9 cellular contexts compared by ENCODE assay signal in the genomic region with DNA sequence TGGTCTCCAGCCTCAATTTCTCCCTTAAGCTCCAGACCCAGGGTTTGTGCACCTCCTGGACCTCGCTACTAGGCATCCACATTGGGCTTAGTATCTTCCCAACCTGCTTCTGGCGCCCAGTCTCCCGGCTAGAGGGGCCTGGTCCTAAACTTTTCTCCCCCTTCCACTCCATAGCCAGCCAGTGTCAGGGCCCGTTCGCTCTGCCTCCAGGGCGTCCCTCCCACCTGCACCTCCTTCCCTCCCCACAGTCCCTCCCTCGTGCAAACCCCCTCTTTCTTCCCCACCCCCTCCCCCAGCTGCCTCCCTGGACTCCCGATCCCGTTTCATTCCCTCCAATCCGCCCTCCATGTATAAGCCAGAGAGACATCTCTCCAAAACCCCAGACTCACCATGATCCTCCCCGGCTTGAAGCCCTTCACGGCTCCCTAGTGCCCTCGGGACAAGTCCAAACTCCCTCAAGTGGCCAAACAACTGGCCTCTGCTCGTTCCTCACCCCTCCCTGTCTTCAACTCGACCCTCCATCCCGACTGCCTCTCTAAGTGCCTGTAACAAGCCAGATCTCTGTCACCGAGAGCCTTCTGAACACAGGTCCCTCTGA. TPM values are rescaled to one million over a fixed set of nuclear protein-coding genes. Genes with fewer than 3 reads are reported as not detected.
DNase-seq lines count a peak whose midpoint lies in the region; ATAC-seq, FAIRE-seq and TF ChIP-seq lines count a peak whose summit lies in the region.
"Had no signal": no experiment of that assay in that cellular context is flagged by ENCODE, and none has a peak within 500 bp of the region (broad histone marks: within the 10 kb centered on the region; RNA-seq: fewer than 3 reads in every experiment).

No MANE protein-coding gene starts in this region.

- H3K9me3 Mint-ChIP-seq in naive thymus-derived CD8-positive, alpha-beta T cell, result no peaks in the 10 kb centered on the region

- H2AFZ ChIP-seq in SU-DHL-6 (ENCODE audit: low read depth, low read length, severe bottlenecking), result peak overlapping the region; percentile 91

- WGBS in esophagus, 2 donors, result 2% methylated on average over 17 of the region's 17 CpGs

- peak; percentile 61 for FAIRE-seq in GM19239 (lab: Jason Lieb, UNC)
- FAIRE-seq: islet of Langerhans had no signal

- 0 out of 2 replicates have a peak, but pooled peaks cover 11% of the 10 kb centered on the region for H3K79me2 ChIP-seq in SU-DHL-6 (ENCODE audit: insufficient read depth, low read length)

- H3K36me3 Mint-ChIP-seq in naive thymus-derived CD8-positive, alpha-beta T cell, result peaks cover 0 to 5% (median 0%) of the 10 kb centered on the region in 3 donors

- TF ChIP-seq CTCF in A673 (conservative IDR thresholded peaks at IDR 0.05; ENCODE audit: low read depth, low read length) (no peak), SU-DHL-6 (IDR thresholded peaks at IDR 0.05; ENCODE audit: insufficient read depth, low read length, poor library complexity, severe bottlenecking) (no peak)

- peak overlapping the region; percentile 82 for H3K4me2 ChIP-seq in SU-DHL-6 (ENCODE audit: low read depth, low read length, poor library complexity, severe bottlenecking)

- no peaks in the 10 kb centered on the region for H3K27me3 Mint-ChIP-seq in naive thymus-derived CD8-positive, alpha-beta T cell

- no TSS peak for BruUV-seq in A673 (replicated peaks; lab: Mats Ljungman, UMichigan)

- peak overlapping the region; percentile 61 for H3K4me3 ChIP-seq in A673 (ENCODE audit: low read depth, low read length, poor library complexity, severe bottlenecking)
- H3K4me3 ChIP-seq in SU-DHL-6 (ENCODE audit: insufficient read depth, low read length, poor library complexity, severe bottlenecking), result peak overlapping the region; percentile 86
- H3K4me3 ChIP-seq in esophagus (ENCODE audit: low read depth in 1 of 2, low read length in 2 of 2), result peak overlapping the region; percentile 59 to 75

- H3K27ac ChIP-seq in A673 (ENCODE audit: low read depth, low read length, poor library complexity, severe bottlenecking) (peak overlapping the region; percentile 77), SU-DHL-6 (ENCODE audit: low read depth, low read length) (no peak overlapping the region), esophagus (ENCODE audit: low read depth in 2 of 2, low read length in 1 of 2) (peak overlapping the region; percentile 79 to 93)

- peak overlapping the region; percentile 94 to 99 (median 98) for H3K4me3 Mint-ChIP-seq in naive thymus-derived CD8-positive, alpha-beta T cell

- H3K27me3 ChIP-seq in A673 (replicated peaks; ENCODE audit: insufficient read depth, low read depth, low read length, poor library complexity), result no peaks in the 10 kb centered on the region
- no peaks in the 10 kb centered on the region for H3K27me3 ChIP-seq in SU-DHL-6 (ENCODE audit: low read length)
- no peaks in the 10 kb centered on the region for H3K27me3 ChIP-seq in esophagus (ENCODE audit: control insufficient read depth in 1 of 2, insufficient read depth in 2 of 2, low read length in 2 of 2)

- POLR2A ChIA-PET in A673 (lab: Charles Lee; ENCODE audit: low non-redundant PET), result no interaction called here
- POLR2A ChIA-PET in naive thymus-derived CD8-positive, alpha-beta T cell (lab: Charles Lee), result interaction anchor here (0.9 to 1.9 kb wide), 13 partner anchors 15 to 715 kb away, joined by 3 to 22 read pairs (median 5); partner anchors contain the start of genes MED29, PAF1, RPS16 and ZNF780B

- ATAC-seq in naive thymus-derived CD8-positive, alpha-beta T cell, result peak in 1 of 2 donors; percentile 2
- ATAC-seq in GM19035 (IDR thresholded peaks at IDR 0.05; ENCODE audit: unreplicated experiment), result no peak
- no peak for ATAC-seq in GM19397 (IDR thresholded peaks at IDR 0.05; ENCODE audit: unreplicated experiment)

- H3K9me3 ChIP-seq in A673 (ENCODE audit: low read depth, low read length, poor library complexity, severe bottlenecking) (no peaks in the 10 kb centered on the region), SU-DHL-6 (ENCODE audit: insufficient read depth, low read length) (no peaks in the 10 kb centered on the region), esophagus (ENCODE audit: control insufficient read depth in 2 of 2, insufficient read depth in 1 of 2, low read depth in 1 of 2, low read length in 1 of 2) (no peaks in the 10 kb centered on the region)

- H3K4me1 ChIP-seq in A673 (ENCODE audit: insufficient read depth, low read length, poor library complexity, severe bottlenecking), result peaks cover 27% of the 10 kb centered on the region
- H3K4me1 ChIP-seq in esophagus (ENCODE audit: control insufficient read depth in 2 of 2, insufficient read depth in 2 of 2, low read length in 1 of 2), result peaks cover 0 to 7% of the 10 kb centered on the region in 2 donors

- intact Hi-C loops in A673 (cut with micrococcal nuclease; ENCODE audit: unreplicated experiment), result no loop called here

- peak overlapping the region; percentile 69 for H3K9ac ChIP-seq in SU-DHL-6 (ENCODE audit: low read length)

- H4K20me1 ChIP-seq in SU-DHL-6 (ENCODE audit: low read depth, low read length), result no peaks in the 10 kb centered on the region

- peaks cover 53 to 75% (median 72%) of the 10 kb centered on the region in 4 donors for H3K4me1 Mint-ChIP-seq in naive thymus-derived CD8-positive, alpha-beta T cell

- DNase-seq in A673 (ENCODE audit: low spot score) (no peak), GM19239 (ENCODE audit: insufficient read length, low spot score) (no peak), cerebellum (ENCODE audit: low spot score) (no peak)
- peak in 3 of 10 donors; percentile 7 to 69 (median 15) for DNase-seq in naive thymus-derived CD8-positive, alpha-beta T cell

- 0 out of 2 replicates have a peak, but pooled peaks cover 12% of the 10 kb centered on the region for H3F3A ChIP-seq in SU-DHL-6 (ENCODE audit: insufficient read depth)

- peak overlapping the region; percentile 95 to 99 (median 97) for H3K27ac Mint-ChIP-seq in naive thymus-derived CD8-positive, alpha-beta T cell

- CTCF ChIA-PET in A673 (lab: Charles Lee), result no interaction called here

- no peaks in the 10 kb centered on the region for H3K9me2 ChIP-seq in SU-DHL-6 (replicated peaks; ENCODE audit: insufficient read depth, low read length)

- H3K36me3 ChIP-seq in A673 (ENCODE audit: insufficient read depth, low read length, poor library complexity, severe bottlenecking), result no peaks in the 10 kb centered on the region
- no peaks in the 10 kb centered on the region for H3K36me3 ChIP-seq in SU-DHL-6 (ENCODE audit: low read length)
- no peaks in the 10 kb centered on the region for H3K36me3 ChIP-seq in esophagus (ENCODE audit: control insufficient read depth in 2 of 2, insufficient read depth in 2 of 2, low read length in 1 of 2)

RNA-seq across cellular contexts. Expression of gene SAMD4B, which starts 1.0 kb away (rescaled TPM):
- total RNA-seq in A673 (2021) (157 and 168 TPM in 2 replicates), cerebellum (45.1 TPM)
- 100 to 1,000 TPM in 1 of 2 donors, 10 to 100 TPM in 1; 78.7 to 140 TPM for polyA plus RNA-seq in esophagus
- 10 to 100 TPM; 49.8 to 55.2 TPM for total RNA-seq in naive thymus-derived CD8-positive, alpha-beta T cell
- polyA plus RNA-seq in naive thymus-derived CD8-positive, alpha-beta T cell, result 10 to 100 TPM in 1 of 3 donors, 1 to 10 TPM in 2; 5.4 to 12.3 (median 6.4) TPM

RNA-seq across cellular contexts. Expression of gene GMFG, which starts 5.4 kb away (rescaled TPM):
- 0.55 TPM in 1 of 2 replicates, not detected in the other for total RNA-seq in A673 (2021)
- 10 to 100 TPM; 11.5 to 13.3 TPM for polyA plus RNA-seq in esophagus
- total RNA-seq in naive thymus-derived CD8-positive, alpha-beta T cell, result 100 to 1,000 TPM; 373 to 393 TPM
- polyA plus RNA-seq in naive thymus-derived CD8-positive, alpha-beta T cell, result 1,000 to 10,000 TPM; 1,026 to 1,392 (median 1,316) TPM
- total RNA-seq in cerebellum, result 2.8 TPM

RNA-seq across cellular contexts. Expression of gene LRFN1, which starts 20.6 kb away (rescaled TPM):
- total RNA-seq in A673 (2021) (3.7 and 5.0 TPM in 2 replicates), cerebellum (5.5 TPM)
- polyA plus RNA-seq in esophagus, result under 1 TPM; 0.53 to 0.65 TPM
- 10 to 100 TPM; 10.1 TPM for total RNA-seq in naive thymus-derived CD8-positive, alpha-beta T cell
- polyA plus RNA-seq in naive thymus-derived CD8-positive, alpha-beta T cell, result 1 to 10 TPM; 3.2 to 4.4 (median 3.5) TPM

RNA-seq across cellular contexts. Expression of gene IFNL1, which starts 45.0 kb away (rescaled TPM):
- total RNA-seq in A673 (2021) (not detected in 2 replicates), cerebellum (not detected)
- not detected for polyA plus RNA-seq in esophagus
- total RNA-seq in naive thymus-derived CD8-positive, alpha-beta T cell, result not detected
- polyA plus RNA-seq in naive thymus-derived CD8-positive, alpha-beta T cell, result under 1 TPM in 1 of 3 donors, not detected in 2; 0.65 TPM

RNA-seq across cellular contexts. Expression of gene PAF1, which starts 49.7 kb away (rescaled TPM):
- total RNA-seq in A673 (2021) (70.2 and 73.3 TPM in 2 replicates), cerebellum (18.6 TPM)
- 10 to 100 TPM; 41.8 to 43.0 TPM for polyA plus RNA-seq in esophagus
- total RNA-seq in naive thymus-derived CD8-positive, alpha-beta T cell, result 10 to 100 TPM; 44.4 to 47.4 TPM
- 10 to 100 TPM; 30.7 to 53.0 (median 43.8) TPM for polyA plus RNA-seq in naive thymus-derived CD8-positive, alpha-beta T cell

Comparison
In these comparisons a context has a peak if more than half of its experiments do, and no peak if none do; other contexts are left out.
1. RNA of gene GMFG, which starts 5.4 kb away (total RNA-seq): 373 to 393 TPM in naive thymus-derived CD8-positive, alpha-beta T cell; 2.8 TPM in cerebellum (single experiment) and 0.55 TPM in A673; every median in the first group is over 10 times any median in the second.
2. Peak in every context shown above with its lines, with median percentiles within 50 percentile points of each other: H3K4me3 ChIP-seq.